ENCODE assay signal across 9 cellular contexts in genomic region chr7:101125989-101126650, GRCh38. TPM values are rescaled to one million over a fixed set of nuclear protein-coding genes. Genes with fewer than 3 reads are reported as not detected.
DNase-seq lines count a peak whose midpoint lies in the region; ATAC-seq and TF ChIP-seq lines count a peak whose summit lies in the region.
"Had no signal": no experiment of that assay in that cellular context is flagged by ENCODE, and none has a peak within 500 bp of the region (broad histone marks: within the 10 kb centered on the region; RNA-seq: fewer than 3 reads in every experiment).

No MANE protein-coding gene starts in this region.

- peaks cover 47% of the 10 kb centered on the region for H3K4me1 Mint-ChIP-seq in activated CD8-positive, alpha-beta memory T cell treated with anti-CD3 and anti-CD28 coated beads, Interleukin-2, amount 10 ng/mL, durations not matched to agents 7 days and 5 days
- H3K4me1 Mint-ChIP-seq in brain: peaks cover 46% of the 10 kb centered on the region
- peaks cover 47% of the 10 kb centered on the region for H3K4me1 Mint-ChIP-seq in activated T-helper 2 cell treated with anti-CD3 and anti-CD28 coated beads, Interferon-gamma antibody, Interleukin-2, Interleukin-4, amounts not matched to agents 10 μg/mL and 5 μg/mL and 100 μg/mL, durations not matched to agents 14 hours and 24 hours and 36 hours (ENCODE audit: low read depth)

- no peak for TF ChIP-seq RAD21 in liver (IDR thresholded peaks at IDR 0.05)

- CTCF ChIA-PET in activated CD8-positive, alpha-beta memory T cell treated with anti-CD3 and anti-CD28 coated beads, Interleukin-2, amount 10 ng/mL, durations not matched to agents 7 days and 5 days (lab: Charles Lee): interaction anchor here (1.1 to 2.3 kb wide), 9 partner anchors 11 to 189 kb away, joined by 3 to 16 read pairs (median 5); no protein-coding TSS in a partner anchor

- H3K4me3 ChIP-seq in liver (ENCODE audit: low read depth in 1 of 3, low read length in 3 of 3) (no peak overlapping the region), upper lobe of left lung (peak overlapping the region in 1 of 4 donors; percentile 52)

- intact Hi-C loops in activated T-helper 2 cell treated with anti-CD3 and anti-CD28 coated beads, Interferon-gamma antibody, Interleukin-2, Interleukin-4, amounts not matched to agents 10 μg/mL and 5 μg/mL and 100 μg/mL, durations not matched to agents 14 hours and 24 hours and 36 hours (cut with micrococcal nuclease): no loop called here

- H3K36me3 ChIP-seq in liver (ENCODE audit: control insufficient read depth in 4 of 4, insufficient read depth in 3 of 4, low read depth in 1 of 4, low read length in 3 of 4): peaks cover 0 to 12% (median 6%) of the 10 kb centered on the region in 4 donors
- peaks cover 0 to 11% (median 3%) of the 10 kb centered on the region in 4 donors for H3K36me3 ChIP-seq in upper lobe of left lung

- H3K27me3 ChIP-seq in liver (ENCODE audit: control insufficient read depth in 4 of 4, insufficient read depth in 4 of 4, low read length in 3 of 4) (no peaks in the 10 kb centered on the region), upper lobe of left lung (no peaks in the 10 kb centered on the region)

- DNase-seq in activated CD8-positive, alpha-beta memory T cell treated with anti-CD3 and anti-CD28 coated beads, Interleukin-2, amount 10 ng/mL, durations not matched to agents 7 days and 5 days: peak; percentile 69
- DNase-seq in activated CD8-positive, alpha-beta memory T cell treated with anti-CD3 and anti-CD28 coated beads, Interleukin-2, amount 50 U/mL, for 48 hours: no peak
- DNase-seq in KBM-7: peak; percentile 25
- peak; percentile 45 to 78 for DNase-seq in upper lobe of left lung
- DNase-seq in activated T-helper 2 cell treated with anti-CD3 and anti-CD28 coated beads, Interferon-gamma antibody, Interleukin-2, Interleukin-4, amounts not matched to agents 10 μg/mL and 5 μg/mL and 100 μg/mL, durations not matched to agents 14 hours and 24 hours and 36 hours (ENCODE audit: low spot score): no peak
- DNase-seq in superior temporal gyrus (ENCODE audit: extremely low spot score): no peak

- H3K27ac ChIP-seq in liver (ENCODE audit: low read depth in 1 of 2, low read length in 2 of 2) (peak overlapping the region; percentile 83 to 96), upper lobe of left lung (peak overlapping the region; percentile 82 to 87 (median 84))

- ATAC-seq in activated CD8-positive, alpha-beta memory T cell treated with anti-CD3 and anti-CD28 coated beads, Interleukin-2, amount 10 ng/mL, durations not matched to agents 7 days and 5 days: peak; percentile 34
- ATAC-seq in upper lobe of left lung (ENCODE audit: low FRiP score in 2 of 2): peak; percentile 60 to 75

- no peaks in the 10 kb centered on the region for H3K9me3 ChIP-seq in liver (ENCODE audit: control insufficient read depth in 4 of 4, low read length in 3 of 4)
- H3K9me3 ChIP-seq in upper lobe of left lung: no peaks in the 10 kb centered on the region

- H3K4me1 ChIP-seq in liver (ENCODE audit: control insufficient read depth in 4 of 4, insufficient read depth in 4 of 4, low read length in 3 of 4): peaks cover 21 to 51% (median 31%) of the 10 kb centered on the region in 4 donors
- H3K4me1 ChIP-seq in upper lobe of left lung: peaks cover 43 to 76% (median 56%) of the 10 kb centered on the region in 4 donors

- peak overlapping the region; percentile 38 for H3K4me3 Mint-ChIP-seq in activated CD8-positive, alpha-beta memory T cell treated with anti-CD3 and anti-CD28 coated beads, Interleukin-2, amount 10 ng/mL, durations not matched to agents 7 days and 5 days
- H3K4me3 Mint-ChIP-seq in brain: peak overlapping the region in 2 of 5 experiments; percentile 79 to 88
- no peak overlapping the region for H3K4me3 Mint-ChIP-seq in activated T-helper 2 cell treated with anti-CD3 and anti-CD28 coated beads, Interferon-gamma antibody, Interleukin-2, Interleukin-4, amounts not matched to agents 10 μg/mL and 5 μg/mL and 100 μg/mL, durations not matched to agents 14 hours and 24 hours and 36 hours (ENCODE audit: low read depth)

- in situ Hi-C loops in KBM-7 (cut with MboI; ENCODE audit: low pct_unique_long_range_greater_than_20kb, low sequenced_read_pairs): no loop called here

- H3K27me3 Mint-ChIP-seq in activated CD8-positive, alpha-beta memory T cell treated with anti-CD3 and anti-CD28 coated beads, Interleukin-2, amount 10 ng/mL, durations not matched to agents 7 days and 5 days: peaks cover 60% of the 10 kb centered on the region
- H3K27me3 Mint-ChIP-seq in brain: peaks cover 28% of the 10 kb centered on the region
- H3K27me3 Mint-ChIP-seq in activated T-helper 2 cell treated with anti-CD3 and anti-CD28 coated beads, Interferon-gamma antibody, Interleukin-2, Interleukin-4, amounts not matched to agents 10 μg/mL and 5 μg/mL and 100 μg/mL, durations not matched to agents 14 hours and 24 hours and 36 hours (ENCODE audit: low read depth): peaks cover 48% of the 10 kb centered on the region

- no peak for TF ChIP-seq POLR2A in upper lobe of left lung (IDR thresholded peaks at IDR 0.05)

- no peaks in the 10 kb centered on the region for H3K9me3 Mint-ChIP-seq in activated CD8-positive, alpha-beta memory T cell treated with anti-CD3 and anti-CD28 coated beads, Interleukin-2, amount 10 ng/mL, durations not matched to agents 7 days and 5 days (ENCODE audit: low read depth)
- H3K9me3 Mint-ChIP-seq in brain: peaks cover 0 to 4% (median 3%) of the 10 kb centered on the region in 5 experiments
- H3K9me3 Mint-ChIP-seq in activated T-helper 2 cell treated with anti-CD3 and anti-CD28 coated beads, Interferon-gamma antibody, Interleukin-2, Interleukin-4, amounts not matched to agents 10 μg/mL and 5 μg/mL and 100 μg/mL, durations not matched to agents 14 hours and 24 hours and 36 hours: no peaks in the 10 kb centered on the region
- H3K9me3 Mint-ChIP-seq: CD8-positive, alpha-beta T cell had no signal

- no peaks in the 10 kb centered on the region for H3K36me3 Mint-ChIP-seq in activated CD8-positive, alpha-beta memory T cell treated with anti-CD3 and anti-CD28 coated beads, Interleukin-2, amount 10 ng/mL, durations not matched to agents 7 days and 5 days
- no peaks in the 10 kb centered on the region for H3K36me3 Mint-ChIP-seq in brain
- no peaks in the 10 kb centered on the region for H3K36me3 Mint-ChIP-seq in activated T-helper 2 cell treated with anti-CD3 and anti-CD28 coated beads, Interferon-gamma antibody, Interleukin-2, Interleukin-4, amounts not matched to agents 10 μg/mL and 5 μg/mL and 100 μg/mL, durations not matched to agents 14 hours and 24 hours and 36 hours (ENCODE audit: low read depth)
- H3K36me3 Mint-ChIP-seq: CD8-positive, alpha-beta T cell had no signal

- no peak for TF ChIP-seq EP300 in upper lobe of left lung (IDR thresholded peaks at IDR 0.05)

- WGBS in liver: 21% methylated on average over 15 of the region's 15 CpGs
- 23 to 47% methylated on average over 7 to 15 of the region's 15 CpGs for WGBS in upper lobe of left lung, 2 donors

- no peak overlapping the region for H3K9ac ChIP-seq in liver (ENCODE audit: low read depth in 1 of 2, low read length in 2 of 2)

- TF ChIP-seq CTCF in brain (conservative IDR thresholded peaks at IDR 0.05): no peak
- TF ChIP-seq CTCF in liver (IDR thresholded peaks at IDR 0.05; ENCODE audit: low read depth, low read length, missing input control): no peak
- TF ChIP-seq CTCF in upper lobe of left lung (IDR thresholded peaks at IDR 0.05): peak in 1 of 6 experiments; percentile 19

- H3K27ac Mint-ChIP-seq in activated CD8-positive, alpha-beta memory T cell treated with anti-CD3 and anti-CD28 coated beads, Interleukin-2, amount 10 ng/mL, durations not matched to agents 7 days and 5 days: peak overlapping the region; percentile 33
- peak overlapping the region in 3 of 5 experiments; percentile 15 to 91 (median 75) for H3K27ac Mint-ChIP-seq in brain
- H3K27ac Mint-ChIP-seq in activated T-helper 2 cell treated with anti-CD3 and anti-CD28 coated beads, Interferon-gamma antibody, Interleukin-2, Interleukin-4, amounts not matched to agents 10 μg/mL and 5 μg/mL and 100 μg/mL, durations not matched to agents 14 hours and 24 hours and 36 hours: no peak overlapping the region
- H3K27ac Mint-ChIP-seq: CD8-positive, alpha-beta T cell had no signal

RNA-seq across cellular contexts. Expression of gene SERPINE1, which starts 0.8 kb away (rescaled TPM):
- total RNA-seq in activated CD8-positive, alpha-beta memory T cell treated with anti-CD3 and anti-CD28 coated beads, Interleukin-2, amount 10 ng/mL, durations not matched to agents 7 days and 5 days: 1 to 10 TPM in 1 of 2 experiments, under 1 TPM in 1; 0.29 to 1.2 TPM
- polyA plus RNA-seq in brain (ENCODE audit: insufficient read depth, low read depth, low replicate concordance): 4.3 TPM
- 10 to 100 TPM in 1 of 2 donors, under 1 TPM in 1; 0.93 to 10.2 TPM for total RNA-seq in liver
- polyA plus RNA-seq in liver: 10 to 100 TPM in 1 of 2 donors, 1 to 10 TPM in 1; 5.8 to 18.6 TPM
- total RNA-seq in upper lobe of left lung: 100 to 1,000 TPM in 1 of 6 donors, 10 to 100 TPM in 4, 1 to 10 TPM in 1; 8.4 to 125 (median 24.0) TPM
- total RNA-seq in activated T-helper 2 cell treated with anti-CD3 and anti-CD28 coated beads, Interferon-gamma antibody, Interleukin-2, Interleukin-4, amounts not matched to agents 10 μg/mL and 5 μg/mL and 100 μg/mL, durations not matched to agents 14 hours and 24 hours and 36 hours: 0.23 TPM in 2 replicates

RNA-seq across cellular contexts. Expression of gene AP1S1, which starts 28.2 kb away (rescaled TPM):
- 10 to 100 TPM; 49.9 to 51.7 TPM for total RNA-seq in activated CD8-positive, alpha-beta memory T cell treated with anti-CD3 and anti-CD28 coated beads, Interleukin-2, amount 10 ng/mL, durations not matched to agents 7 days and 5 days
- polyA plus RNA-seq in brain (ENCODE audit: insufficient read depth, low read depth, low replicate concordance) (127 TPM), liver (10 to 100 TPM; 13.8 to 25.7 TPM)
- total RNA-seq in liver (10 to 100 TPM; 20.9 to 23.1 TPM), upper lobe of left lung (10 to 100 TPM; 17.1 to 41.9 (median 33.8) TPM)
- 41.8 and 42.8 TPM in 2 replicates for total RNA-seq in activated T-helper 2 cell treated with anti-CD3 and anti-CD28 coated beads, Interferon-gamma antibody, Interleukin-2, Interleukin-4, amounts not matched to agents 10 μg/mL and 5 μg/mL and 100 μg/mL, durations not matched to agents 14 hours and 24 hours and 36 hours

RNA-seq across cellular contexts. Expression of gene VGF, which starts 39.2 kb away (rescaled TPM):
- under 1 TPM; 0.44 to 0.66 TPM for total RNA-seq in activated CD8-positive, alpha-beta memory T cell treated with anti-CD3 and anti-CD28 coated beads, Interleukin-2, amount 10 ng/mL, durations not matched to agents 7 days and 5 days
- polyA plus RNA-seq in brain (ENCODE audit: insufficient read depth, low read depth, low replicate concordance) (37.7 TPM), liver (not detected)
- total RNA-seq in liver (not detected), upper lobe of left lung (under 1 TPM in 2 of 6 donors, not detected in 4; 0.24 to 0.33 TPM)
- 0.23 and 0.41 TPM in 2 replicates for total RNA-seq in activated T-helper 2 cell treated with anti-CD3 and anti-CD28 coated beads, Interferon-gamma antibody, Interleukin-2, Interleukin-4, amounts not matched to agents 10 μg/mL and 5 μg/mL and 100 μg/mL, durations not matched to agents 14 hours and 24 hours and 36 hours
- total RNA-seq: CD8-positive, alpha-beta T cell had no signal

RNA-seq across cellular contexts. Expression of gene TRIM56, which starts 40.8 kb away (rescaled TPM):
- 100 to 1,000 TPM in 1 of 2 experiments, 10 to 100 TPM in 1; 68.2 to 110 TPM for total RNA-seq in activated CD8-positive, alpha-beta memory T cell treated with anti-CD3 and anti-CD28 coated beads, Interleukin-2, amount 10 ng/mL, durations not matched to agents 7 days and 5 days
- 4.9 TPM for polyA plus RNA-seq in brain (ENCODE audit: insufficient read depth, low read depth, low replicate concordance)
- 10 to 100 TPM in 1 of 2 donors, 1 to 10 TPM in 1; 9.2 to 15.6 TPM for total RNA-seq in liver
- polyA plus RNA-seq in liver: 1 to 10 TPM; 4.8 to 6.1 TPM
- total RNA-seq in upper lobe of left lung: 10 to 100 TPM; 25.4 to 66.1 (median 51.3) TPM
- 42.6 and 43.8 TPM in 2 replicates for total RNA-seq in activated T-helper 2 cell treated with anti-CD3 and anti-CD28 coated beads, Interferon-gamma antibody, Interleukin-2, Interleukin-4, amounts not matched to agents 10 μg/mL and 5 μg/mL and 100 μg/mL, durations not matched to agents 14 hours and 24 hours and 36 hours

RNA-seq across cellular contexts. Expression of gene NAT16, which starts 54.0 kb away (rescaled TPM):
- not detected for total RNA-seq in activated CD8-positive, alpha-beta memory T cell treated with anti-CD3 and anti-CD28 coated beads, Interleukin-2, amount 10 ng/mL, durations not matched to agents 7 days and 5 days
- 41.0 TPM for polyA plus RNA-seq in brain (ENCODE audit: insufficient read depth, low read depth, low replicate concordance)
- total RNA-seq in liver: not detected
- not detected for polyA plus RNA-seq in liver
- total RNA-seq in upper lobe of left lung: not detected
- total RNA-seq in activated T-helper 2 cell treated with anti-CD3 and anti-CD28 coated beads, Interferon-gamma antibody, Interleukin-2, Interleukin-4, amounts not matched to agents 10 μg/mL and 5 μg/mL and 100 μg/mL, durations not matched to agents 14 hours and 24 hours and 36 hours: not detected in 2 replicates
- total RNA-seq: CD8-positive, alpha-beta T cell had no signal

Comparison
In these comparisons a context has a peak if more than half of its experiments do, and no peak if none do; other contexts are left out.
1. DNase-seq: peak in activated CD8-positive, alpha-beta memory T cell treated with anti-CD3 and anti-CD28 coated beads, Interleukin-2, amount 10 ng/mL, durations not matched to agents 7 days and 5 days (single experiment), KBM-7 (single experiment) and upper lobe of left lung (2 of 2); none in activated CD8-positive, alpha-beta memory T cell treated with anti-CD3 and anti-CD28 coated beads, Interleukin-2, amount 50 U/mL, for 48 hours (single experiment), activated T-helper 2 cell treated with anti-CD3 and anti-CD28 coated beads, Interferon-gamma antibody, Interleukin-2, Interleukin-4, amounts not matched to agents 10 μg/mL and 5 μg/mL and 100 μg/mL, durations not matched to agents 14 hours and 24 hours and 36 hours (single experiment) and superior temporal gyrus (single experiment).